In genomic region chr4:145505945-145506344, GRCh38 we compare ENCODE assay signal across 13 cellular contexts. TPM values are rescaled to one million over a fixed set of nuclear protein-coding genes. Genes with fewer than 3 reads are reported as not detected.
A peak's percentile ranks its signal among the peaks of the same experiment; 100 is the strongest.
DNase-seq lines count a peak whose midpoint lies in the region; ATAC-seq, FAIRE-seq and TF ChIP-seq lines count a peak whose summit lies in the region.
"Had no signal": no experiment of that assay in that cellular context is flagged by ENCODE, and none has a peak within 500 bp of the region (broad histone marks: within the 10 kb centered on the region; RNA-seq: fewer than 3 reads in every experiment).

No MANE protein-coding gene starts in this region.

- intact Hi-C loops in OCI-LY7 (cut with micrococcal nuclease; ENCODE audit: unreplicated experiment) (loop anchor here (10.0 kb wide), 1 partner anchor 559 kb away; no protein-coding TSS in a partner anchor), HepG2 (cut with micrococcal nuclease; ENCODE audit: unreplicated experiment) (no loop called here)

- peak overlapping the region; percentile 7; the same call in 1 of the 2 replicates for H3K4me2 ChIP-seq in OCI-LY7 (ENCODE audit: low read length)
- H3K4me2 ChIP-seq in HepG2 (ENCODE audit: low read depth, low read length), result no peak overlapping the region
- H3K4me2 ChIP-seq: A549 had no signal

- no TSS peak for BruUV-seq in OCI-LY7 (replicated peaks; lab: Mats Ljungman, UMichigan)
- BruUV-seq in HepG2 (replicated peaks; lab: Mats Ljungman, UMichigan), result no TSS peak

- DNase-seq in OCI-LY7 (ENCODE audit: low spot score), result no peak
- no peak for DNase-seq in HepG2 (ENCODE audit: low spot score)
- DNase-seq in activated effector memory CD4-positive, alpha-beta T cell treated with anti-CD3 and anti-CD28 coated beads, Interleukin-2, amount 50 U/mL, for 16 hours, result no peak
- no peak for DNase-seq in HT-29 (ENCODE audit: low spot score)
- no peak for DNase-seq in T1000 (lab: John Stamatoyannopoulos, UW)
- DNase-seq: Caco-2; CD8-positive, alpha-beta memory T cell; DND-41; GF-D8; GM23248; H7 had no signal

- TF ChIP-seq CTCF in OCI-LY7 (conservative IDR thresholded peaks at IDR 0.05; ENCODE audit: low read length), result no peak
- no peak for TF ChIP-seq CTCF in HepG2 (CRISPR knock-in tag; IDR thresholded peaks at IDR 0.05)

- TF ChIP-seq EP300 in HepG2 (IDR thresholded peaks at IDR 0.05; ENCODE audit: low read depth in 2 of 2, low read length in 2 of 2) (no peak), HepG2 (CRISPR knock-in tag; IDR thresholded peaks at IDR 0.05; ENCODE audit: borderline replicate concordance) (no peak)

- H3K4me1 ChIP-seq in OCI-LY7 (ENCODE audit: insufficient read depth, low read length, poor library complexity, severe bottlenecking) (peaks cover 85% of the 10 kb centered on the region), HepG2 (ENCODE audit: insufficient read depth, low read length) (peaks cover 60% of the 10 kb centered on the region)
- H3K4me1 ChIP-seq: Caco-2 had no signal

- H4K20me1 ChIP-seq in OCI-LY7 (ENCODE audit: insufficient read depth, low read length) (no peaks in the 10 kb centered on the region), HepG2 (ENCODE audit: insufficient read depth, low read length) (no peaks in the 10 kb centered on the region)

- FAIRE-seq in islet of Langerhans (lab: Jason Lieb, UNC) (peak; percentile 5), HepG2 (lab: Jason Lieb, UNC) (peak; percentile 4)
- FAIRE-seq: A549 had no signal

- no peak for TF ChIP-seq RAD21 in HepG2 (CRISPR knock-in tag; IDR thresholded peaks at IDR 0.05)

- H2AFZ ChIP-seq in OCI-LY7 (ENCODE audit: low read length), result no peak overlapping the region
- H2AFZ ChIP-seq in HepG2 (ENCODE audit: low read length), result no peak overlapping the region
- H2AFZ ChIP-seq: GM23248 had no signal

- ATAC-seq in HepG2, result no peak
- ATAC-seq: A549 had no signal

- peaks cover 35% of the 10 kb centered on the region for H3K36me3 ChIP-seq in OCI-LY7 (ENCODE audit: insufficient read depth, low read length)
- H3K36me3 ChIP-seq in HepG2 (replicated peaks in 1 of 2; ENCODE audit: control insufficient read depth in 1 of 2, insufficient read depth in 2 of 2, low read length in 2 of 2), result no peaks in the 10 kb centered on the region

- no peak for TF ChIP-seq POLR2A in HepG2 (IDR thresholded peaks at IDR 0.05; ENCODE audit: insufficient read depth in 1 of 2, low read depth in 2 of 2, low read length in 2 of 2)

- no peak overlapping the region for H3K9ac ChIP-seq in HepG2 (ENCODE audit: insufficient read depth, low read depth, low read length)
- H3K9ac ChIP-seq: GM23248 had no signal

- CTCF ChIA-PET in OCI-LY7 (lab: Charles Lee; ENCODE audit: unreplicated experiment) (no interaction called here), HepG2 (lab: Yijun Ruan, JAX; ENCODE audit: low intra/inter-chr PET ratio, low total read pairs) (no interaction called here)

- H3K27me3 ChIP-seq in HepG2 (ENCODE audit: control insufficient read depth in 1 of 2, insufficient read depth in 2 of 2, low read length in 2 of 2), result no peaks in the 10 kb centered on the region

- no peaks in the 10 kb centered on the region for H3K9me2 ChIP-seq in OCI-LY7 (ENCODE audit: insufficient read depth, low read length)

- peaks cover 30% of the 10 kb centered on the region; the same call in 1 of the 2 replicates for H3K9me3 ChIP-seq in OCI-LY7 (ENCODE audit: low read length)
- H3K9me3 ChIP-seq in HepG2 (ENCODE audit: low read length), result no peaks in the 10 kb centered on the region
- H3K9me3 ChIP-seq: A549, Caco-2 had no signal

- H3K79me2 ChIP-seq in OCI-LY7 (ENCODE audit: insufficient read depth, low read depth, low read length) (peaks cover 97% of the 10 kb centered on the region), HepG2 (ENCODE audit: insufficient read depth, low read length) (peaks cover 22% of the 10 kb centered on the region)

- in situ Hi-C loops in HepG2 (cut with HindIII; ENCODE audit: extremely low pct_ligation_motif_present, low pct_unique_long_range_greater_than_20kb), result no loop called here

- H3K4me3 ChIP-seq in OCI-LY7 (ENCODE audit: low read depth, low read length, poor library complexity, severe bottlenecking), result no peak overlapping the region
- H3K4me3 ChIP-seq in HepG2 (replicated peaks in 1 of 3; ENCODE audit: insufficient read depth in 1 of 3, low read depth in 2 of 3, low read length in 3 of 3), result no peak overlapping the region
- H3K4me3 ChIP-seq: A549, GM23248 had no signal

- WGBS in HepG2 (ENCODE audit: low lambda C conversion rate), result 91% methylated on average over 3 of the region's 3 CpGs

- POLR2A ChIA-PET in OCI-LY7 (lab: Charles Lee) (interaction anchor here (0.5 to 7.1 kb wide), 8 partner anchors 11 to 385 kb away, joined by 3 to 48 read pairs (median 4); no protein-coding TSS in a partner anchor), HepG2 (lab: Yijun Ruan, JAX) (no interaction called here)

- peak overlapping the region; percentile 22 for H3K27ac ChIP-seq in OCI-LY7 (ENCODE audit: low read depth, low read length, poor library complexity, severe bottlenecking)
- H3K27ac ChIP-seq in HepG2 (ENCODE audit: extremely low read length, insufficient read depth, low read length), result peak overlapping the region; percentile 22
- H3K27ac ChIP-seq: A549, GM23248 had no signal

RNA-seq across cellular contexts. Expression of gene SMAD1, which starts 24.3 kb away (rescaled TPM):
- total RNA-seq in OCI-LY7 (2014; rRNA removed; shearing (Covaris generic)), result 56.4 and 60.9 TPM in 2 replicates
- total RNA-seq in OCI-LY7 (2022) (39.9 and 57.4 TPM in 2 replicates), HepG2 (2016; rRNA removed; fragmentation: Illumina TruSeq; extraction: Trizol) (12.7 and 14.0 TPM in 2 replicates)
- 15.1 and 19.1 TPM in 2 replicates for total RNA-seq in HepG2 (2016; cell fraction: cytosol; rRNA removed; fragmentation: Illumina TruSeq; extraction: Trizol; ENCODE audit: low read depth)
- 12.3 and 13.8 TPM in 2 replicates for total RNA-seq in HepG2 (2016; cell fraction: insoluble cytoplasmic fraction; rRNA removed; fragmentation: Illumina TruSeq; extraction: Trizol)
- 9.1 and 10.3 TPM in 2 replicates for total RNA-seq in HepG2 (2016; cell fraction: membrane; rRNA removed; fragmentation: Illumina TruSeq; extraction: Trizol)
- total RNA-seq in HepG2 (2016; cell fraction: nucleus; rRNA removed; fragmentation: Illumina TruSeq; extraction: Trizol), result 14.5 and 15.4 TPM in 2 replicates
- polyA plus RNA-seq in HepG2 (2011; rRNA removed), result 11.8 and 16.6 TPM in 2 replicates
- polyA plus RNA-seq in HepG2 (2011; cell fraction: cytosol; rRNA removed), result 10.9 and 13.7 TPM in 2 replicates
- polyA plus RNA-seq in HepG2 (2011; cell fraction: nucleus; rRNA removed), result 7.6 and 7.8 TPM in 2 replicates
- 6.8 and 7.9 TPM in 2 replicates for polyA plus RNA-seq in HepG2 (2012)
- 1.1 and 1.3 TPM in 2 replicates for polyA plus RNA-seq in HepG2 (2016; cell fraction: cytosol; fragmentation: Illumina TruSeq; extraction: Trizol; ENCODE audit: low read depth)
- polyA plus RNA-seq in HepG2 (2016; cell fraction: insoluble cytoplasmic fraction; fragmentation: Illumina TruSeq; extraction: Trizol; ENCODE audit: low read depth), result 13.0 and 14.5 TPM in 2 replicates
- polyA plus RNA-seq in HepG2 (2016; cell fraction: membrane; fragmentation: Illumina TruSeq; extraction: Trizol; ENCODE audit: low read depth), result 3.0 and 4.1 TPM in 2 replicates
- polyA plus RNA-seq in HepG2 (2016; cell fraction: nucleus; fragmentation: Illumina TruSeq; extraction: Trizol; ENCODE audit: insufficient read depth, low read depth), result 7.4 and 7.8 TPM in 2 replicates
- 19.7 and 28.1 TPM in 2 replicates for polyA minus RNA-seq in HepG2 (2011; rRNA and poly(A)+ RNA removed; ENCODE audit: low replicate concordance)
- 8.4 and 8.6 TPM in 2 replicates for polyA minus RNA-seq in HepG2 (2011; cell fraction: cytosol; rRNA and poly(A)+ RNA removed)
- 29.1 and 30.5 TPM in 2 replicates for polyA minus RNA-seq in HepG2 (2011; cell fraction: nucleus; rRNA and poly(A)+ RNA removed)
- total RNA-seq in HT-29 (2014; rRNA removed; shearing (Covaris generic)), result 6.9 and 7.7 TPM in 2 replicates
